ENCODE assay signal across 36 cellular contexts in the genomic region with DNA sequence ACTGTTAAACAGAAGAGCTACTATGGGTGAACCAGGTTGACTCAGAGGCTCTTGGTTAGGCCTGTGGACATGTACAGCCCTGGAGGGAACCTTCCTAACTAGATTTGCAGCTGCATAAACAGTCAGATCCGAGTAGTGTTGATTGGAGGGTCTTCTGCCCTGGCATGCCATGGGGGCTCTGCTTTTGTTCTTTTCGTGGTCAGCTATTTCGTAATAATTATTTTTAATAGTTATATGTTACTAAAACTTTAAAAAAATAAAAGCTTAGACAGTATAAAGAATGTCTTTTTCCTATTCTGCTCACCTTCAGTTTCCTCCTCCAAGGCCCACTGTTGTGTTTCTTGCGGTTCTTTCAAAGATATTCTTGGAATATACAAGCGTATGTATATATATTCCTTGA.
"Had no signal": no experiment of that assay in that cellular context is flagged by ENCODE, and none has a peak within 500 bp of the region (broad histone marks: within the 10 kb centered on the region; RNA-seq: fewer than 3 reads in every experiment).

No MANE protein-coding gene starts in this region.

- H3K36me3 ChIP-seq: MG63 had no signal

- H3K4me3 ChIP-seq: MG63 had no signal

- DNase-seq: Karpas-422, Kasumi-1, MG63, MM.1S, MV-4-11, NCI-H1048, NCI-H1092, NCI-H1092 treated with DMSO at 0.1 percent for 48 hours, NCI-H1105, NCI-H1105 treated with DMSO at 0.1 percent for 48 hours, NCI-H1417, NCI-H1417 treated with DMSO at 0.1 percent for 48 hours, NCI-H1436, NCI-H1436 treated with DMSO at 0.1 percent for 48 hours, NCI-H146, NCI-H1694, NCI-H1694 treated with DMSO at 0.1 percent for 48 hours, NCI-H187, NCI-H187 treated with DMSO at 0.1 percent for 48 hours, NCI-H1930, NCI-H2029, NCI-H2029 treated with DMSO at 0.1 percent for 48 hours, NCI-H2081, NCI-H2081 treated with DMSO at 0.1 percent for 48 hours, NCI-H2107, NCI-H2171, NCI-H2171 treated with DMSO at 0.1 percent for 48 hours, NCI-H2227 treated with DMSO at 0.1 percent for 48 hours, NCI-H226, NCI-H345, NCI-H446, NCI-H446 treated with DMSO at 0.1 percent for 48 hours, NCI-H510A, NCI-H510A treated with DMSO at 0.1 percent for 48 hours, NCI-H524, NCI-H524 treated with DMSO at 0.1 percent for 48 hours had no signal

- H3K27me3 ChIP-seq: MG63 had no signal
